In genomic region chr22:19040581-19041402, GRCh38 we compare ENCODE assay signal across 14 cellular contexts.
DNase-seq lines count a peak whose midpoint lies in the region; ATAC-seq, FAIRE-seq and TF ChIP-seq lines count a peak whose summit lies in the region.
"Had no signal": no experiment of that assay in that cellular context is flagged by ENCODE, and none has a peak within 500 bp of the region (broad histone marks: within the 10 kb centered on the region; RNA-seq: fewer than 3 reads in every experiment).

No MANE protein-coding gene starts in this region.

- H4K91ac ChIP-seq in trophoblast cell (ENCODE audit: low read depth, low read length): no peak overlapping the region

- no peak overlapping the region for H4K8ac ChIP-seq in trophoblast cell (ENCODE audit: low read depth, low read length)

- BruUV-seq in HepG2 (replicated peaks; lab: Mats Ljungman, UMichigan) (no TSS peak), GM12878 (replicated peaks; lab: Mats Ljungman, UMichigan) (no TSS peak)

- H3K27me3 ChIP-seq in right lobe of liver (no peaks in the 10 kb centered on the region), HepG2 (ENCODE audit: control insufficient read depth in 1 of 2, insufficient read depth in 2 of 2, low read length in 2 of 2) (no peaks in the 10 kb centered on the region), GM12878 (replicated peaks in 1 of 2; ENCODE audit: control insufficient read depth in 2 of 2, insufficient read depth in 2 of 2, low read length in 1 of 2) (no peaks in the 10 kb centered on the region), aorta (ENCODE audit: control insufficient read depth in 1 of 2, insufficient read depth in 2 of 2, low read length in 1 of 2) (no peaks in the 10 kb centered on the region), trophoblast cell (ENCODE audit: insufficient read depth, low read length) (no peaks in the 10 kb centered on the region)

- FAIRE-seq in HepG2 (lab: Jason Lieb, UNC) (no peak), GM12878 (lab: Jason Lieb, UNC) (no peak)

- no peak for TF ChIP-seq EP300 in HepG2 (IDR thresholded peaks at IDR 0.05; ENCODE audit: low read depth in 2 of 2, low read length in 2 of 2)
- TF ChIP-seq EP300 in HepG2 (CRISPR knock-in tag; IDR thresholded peaks at IDR 0.05; ENCODE audit: borderline replicate concordance): no peak
- no peak for TF ChIP-seq EP300 in GM12878 (IDR thresholded peaks at IDR 0.05; ENCODE audit: borderline replicate concordance in 1 of 2, control insufficient read depth in 1 of 2, low read depth in 2 of 2, low read length in 2 of 2)

- no peak overlapping the region for H2BK5ac ChIP-seq in trophoblast cell (ENCODE audit: low read depth, low read length, poor library complexity)

- no peak overlapping the region for H3K18ac ChIP-seq in trophoblast cell (ENCODE audit: low read length)

- no peak overlapping the region for H3K23ac ChIP-seq in trophoblast cell (ENCODE audit: low read length)

- H3K9ac ChIP-seq in HepG2 (ENCODE audit: insufficient read depth, low read depth, low read length) (no peak overlapping the region), GM12878 (ENCODE audit: control insufficient read depth, insufficient read depth, low read length) (no peak overlapping the region), trophoblast cell (ENCODE audit: low read length) (no peak overlapping the region)

- no peak overlapping the region for H2AFZ ChIP-seq in HepG2 (ENCODE audit: low read length)
- H2AFZ ChIP-seq in GM12878 (ENCODE audit: control insufficient read depth, low read depth, low read length): no peak overlapping the region
- no peak overlapping the region for H2AFZ ChIP-seq in trophoblast cell (ENCODE audit: insufficient read depth, low read length, poor library complexity)
- H2AFZ ChIP-seq: GM23338, PC-9 had no signal

- RAD21 ChIA-PET in GM12878 (lab: Charles Lee; ENCODE audit: unreplicated experiment): no interaction called here

- WGBS in right lobe of liver (ENCODE audit: insufficient coverage, low coverage, low lambda C conversion rate, missing lambda C conversion rate): 89% methylated on average over 3 of the region's 28 CpGs
- 99% methylated on average over 24 of the region's 28 CpGs for WGBS in HepG2 (ENCODE audit: low lambda C conversion rate)
- 86% methylated on average over 28 of the region's 28 CpGs for whole genome bisulfite sequencing in GM12878 (ENCODE audit: insufficient coverage, insufficient replicate concordance, low lambda C conversion rate, missing lambda C conversion rate)
- 89 to 90% methylated on average over 28 of the region's 28 CpGs for WGBS in aorta, 2 donors
- WGBS in trophoblast cell (ENCODE audit: extremely low coverage, insufficient coverage, insufficient read length): no CpG with 5 or more reads among the region's 28 CpGs

- no peaks in the 10 kb centered on the region for H4K20me1 ChIP-seq in HepG2 (ENCODE audit: insufficient read depth, low read length)
- no peaks in the 10 kb centered on the region for H4K20me1 ChIP-seq in GM12878 (ENCODE audit: control insufficient read depth, insufficient read depth)

- H3K9me3 ChIP-seq in right lobe of liver: no peaks in the 10 kb centered on the region
- H3K9me3 ChIP-seq in HepG2 (ENCODE audit: low read length): no peaks in the 10 kb centered on the region
- H3K9me3 ChIP-seq in GM12878 (replicated peaks; ENCODE audit: control insufficient read depth, insufficient read depth, low read length): no peaks in the 10 kb centered on the region
- H3K9me3 ChIP-seq in mucosa of descending colon: no peaks in the 10 kb centered on the region
- H3K9me3 ChIP-seq in aorta (ENCODE audit: control insufficient read depth, low read length): no peaks in the 10 kb centered on the region
- H3K9me3 ChIP-seq in trophoblast cell (ENCODE audit: insufficient read depth, low read depth, low read length): peaks cover 4% of the 10 kb centered on the region

- no peak for TF ChIP-seq CTCF in right lobe of liver (IDR thresholded peaks at IDR 0.05)
- TF ChIP-seq CTCF in HepG2 (CRISPR knock-in tag; IDR thresholded peaks at IDR 0.05): no peak
- TF ChIP-seq CTCF in GM12878 (IDR thresholded peaks at IDR 0.05 in 2 of 3, conservative IDR thresholded peaks at IDR 0.05 in 1 of 3; ENCODE audit: control insufficient read depth in 2 of 3, extremely low read depth in 1 of 3, insufficient read depth in 1 of 3, low read depth in 3 of 3, low read length in 3 of 3): no peak
- TF ChIP-seq CTCF in mucosa of descending colon (IDR thresholded peaks at IDR 0.05): no peak

- DNase-seq in right lobe of liver (peak; percentile 19 to 53 (median 42)), HepG2 (ENCODE audit: low spot score) (no peak), GM12878 (ENCODE audit: low read depth, low spot score) (no peak), mucosa of descending colon (peak in 2 of 3 donors; percentile 19 to 49), aorta (peak; percentile 42 to 63), NCI-H1694 treated with DMSO at 0.1 percent for 48 hours (lab: John Stamatoyannopoulos, UW) (no peak), trophoblast cell (no peak)
- DNase-seq: CD8-positive, alpha-beta memory T cell; NCI-H1417; NCI-H2081; NCI-H2227 treated with DMSO at 0.1 percent for 48 hours; NCI-H526 treated with DMSO at 0.1 percent for 48 hours; PC-9 had no signal

- H3K4me3 ChIP-seq in right lobe of liver (no peak overlapping the region), HepG2 (replicated peaks in 1 of 3; ENCODE audit: insufficient read depth in 1 of 3, low read depth in 2 of 3, low read length in 3 of 3) (no peak overlapping the region), GM12878 (no peak overlapping the region), mucosa of descending colon (no peak overlapping the region), aorta (ENCODE audit: low read length in 2 of 2) (no peak overlapping the region), trophoblast cell (ENCODE audit: low read depth, low read length) (no peak overlapping the region)
- H3K4me3 ChIP-seq: GM23338, PC-9 had no signal

- no peak overlapping the region for H2BK120ac ChIP-seq in trophoblast cell (ENCODE audit: insufficient read depth, low read length, poor library complexity)

- H3K79me2 ChIP-seq in HepG2 (ENCODE audit: insufficient read depth, low read length) (no peaks in the 10 kb centered on the region), GM12878 (ENCODE audit: control insufficient read depth, insufficient read depth, low read length) (no peaks in the 10 kb centered on the region), trophoblast cell (ENCODE audit: control insufficient read depth, insufficient read depth, low read length, poor library complexity) (no peaks in the 10 kb centered on the region)

- SMC1A ChIA-PET in GM12878 (lab: Charles Lee; ENCODE audit: uncharacterized antibody, unreplicated experiment): no interaction called here

- H4K12ac ChIP-seq in trophoblast cell (ENCODE audit: low read depth, low read length): no peak overlapping the region

- peaks cover 0 to 3% (median 0%) of the 10 kb centered on the region in 4 donors for H3K4me1 ChIP-seq in right lobe of liver
- H3K4me1 ChIP-seq in HepG2 (ENCODE audit: insufficient read depth, low read length): no peaks in the 10 kb centered on the region
- H3K4me1 ChIP-seq in GM12878 (ENCODE audit: control insufficient read depth, insufficient read depth, low read length): no peaks in the 10 kb centered on the region
- H3K4me1 ChIP-seq in mucosa of descending colon (ENCODE audit: low read depth): no peaks in the 10 kb centered on the region
- H3K4me1 ChIP-seq in aorta (ENCODE audit: control insufficient read depth in 1 of 2, insufficient read depth in 2 of 2, low read length in 2 of 2): no peaks in the 10 kb centered on the region
- H3K4me1 ChIP-seq in trophoblast cell (ENCODE audit: control insufficient read depth in 1 of 2, insufficient read depth in 2 of 2, low read length in 2 of 2): no peaks in the 10 kb centered on the region

- no peak overlapping the region for H3K4me2 ChIP-seq in HepG2 (ENCODE audit: low read depth, low read length)
- no peak overlapping the region for H3K4me2 ChIP-seq in GM12878 (ENCODE audit: control insufficient read depth, insufficient read depth)
- H3K4me2 ChIP-seq in trophoblast cell (ENCODE audit: low read length): no peak overlapping the region
- H3K4me2 ChIP-seq: GM23338, PC-9 had no signal

- CTCF ChIA-PET in HepG2 (lab: Yijun Ruan, JAX; ENCODE audit: low intra/inter-chr PET ratio, low total read pairs) (no interaction called here), GM12878 (lab: Yijun Ruan, JAX) (interaction anchor here (0.6 kb wide), 1 partner anchor 296 kb away, joined by 4 read pairs; no protein-coding TSS in a partner anchor)

- H3K14ac ChIP-seq in trophoblast cell (ENCODE audit: low read length): no peak overlapping the region

- TF ChIP-seq POLR2A in right lobe of liver (IDR thresholded peaks at IDR 0.05) (no peak), HepG2 (IDR thresholded peaks at IDR 0.05; ENCODE audit: insufficient read depth in 1 of 2, low read depth in 2 of 2, low read length in 2 of 2) (no peak), GM12878 (IDR thresholded peaks at IDR 0.05; ENCODE audit: low read depth, low read length) (peak; percentile 5; the same call in 1 of the 2 replicates)

- no peak overlapping the region for H3K4ac ChIP-seq in trophoblast cell (ENCODE audit: low read depth, low read length)

- H2BK12ac ChIP-seq in trophoblast cell (ENCODE audit: low read length): no peak overlapping the region

- TF ChIP-seq RAD21 in HepG2 (CRISPR knock-in tag; IDR thresholded peaks at IDR 0.05) (no peak), GM12878 (IDR thresholded peaks at IDR 0.05; ENCODE audit: insufficient read depth, low read depth, low read length) (no peak)

- no peak overlapping the region for H2AK5ac ChIP-seq in trophoblast cell (ENCODE audit: low read length)

- POLR2A ChIA-PET in HepG2 (lab: Yijun Ruan, JAX) (no interaction called here), GM12878 (lab: Charles Lee) (no interaction called here)

- intact Hi-C loops in right lobe of liver (cut with DNase I) (no loop called here), HepG2 (cut with micrococcal nuclease; ENCODE audit: unreplicated experiment) (no loop called here), GM12878 (cut with micrococcal nuclease; ENCODE audit: unreplicated experiment) (no loop called here), mucosa of descending colon (cut with DNase I, micrococcal nuclease) (no loop called here), aorta (cut with DNase I) (no loop called here)

- no peaks in the 10 kb centered on the region for H3K79me1 ChIP-seq in trophoblast cell (ENCODE audit: low read length)

- in situ Hi-C loops in HepG2 (cut with HindIII; ENCODE audit: extremely low pct_ligation_motif_present, low pct_unique_long_range_greater_than_20kb): no loop called here
- in situ Hi-C loops in GM12878 (cut with MboI): no loop called here

- no peak for ATAC-seq in right lobe of liver
- no peak for ATAC-seq in HepG2
- ATAC-seq in GM12878: no peak
- ATAC-seq in mucosa of descending colon: no peak
- ATAC-seq in aorta (ENCODE audit: low FRiP score): no peak
- ATAC-seq: GM23338 had no signal

- H3K27ac ChIP-seq in right lobe of liver (no peak overlapping the region), HepG2 (ENCODE audit: extremely low read length, insufficient read depth, low read length) (no peak overlapping the region), GM12878 (ENCODE audit: control insufficient read depth, insufficient read depth) (no peak overlapping the region), aorta (ENCODE audit: low read depth in 1 of 2, low read length in 2 of 2) (no peak overlapping the region), trophoblast cell (ENCODE audit: low read depth, low read length) (no peak overlapping the region)
- H3K27ac ChIP-seq: PC-9 had no signal

- H3K36me3 ChIP-seq in right lobe of liver (peaks cover 0 to 61% (median 23%) of the 10 kb centered on the region in 4 donors), HepG2 (replicated peaks in 1 of 2; ENCODE audit: control insufficient read depth in 1 of 2, insufficient read depth in 2 of 2, low read length in 2 of 2) (peaks cover 31 to 63% of the 10 kb centered on the region in 2 experiments), GM12878 (ENCODE audit: control insufficient read depth in 2 of 2, insufficient read depth in 2 of 2, low read length in 1 of 2) (peaks cover 4 to 16% of the 10 kb centered on the region in 2 experiments), mucosa of descending colon (ENCODE audit: low read depth) (peaks cover 7% of the 10 kb centered on the region), aorta (ENCODE audit: control insufficient read depth in 1 of 2, insufficient read depth in 2 of 2, low read length in 1 of 2) (peaks cover 2 to 9% of the 10 kb centered on the region in 2 donors), trophoblast cell (ENCODE audit: control insufficient read depth in 1 of 2, insufficient read depth in 2 of 2, low read length in 2 of 2) (peaks cover 69 to 76% of the 10 kb centered on the region in 2 experiments)

Comparison
In these comparisons a context has a peak if more than half of its experiments do, and no peak if none do; other contexts are left out.
1. DNase-seq: peak in right lobe of liver (3 of 3), mucosa of descending colon (2 of 3) and aorta (2 of 2); none in HepG2 (single experiment), GM12878 (single experiment), NCI-H1694 treated with DMSO at 0.1 percent for 48 hours (single experiment) and trophoblast cell (0 of 2).